In genomic region chr20:49906615-49907154, GRCh38 we compare ENCODE assay signal across 15 cellular contexts. TPM values are rescaled to one million over a fixed set of nuclear protein-coding genes. Genes with fewer than 3 reads are reported as not detected.
DNase-seq lines count a peak whose midpoint lies in the region; ATAC-seq, FAIRE-seq and TF ChIP-seq lines count a peak whose summit lies in the region.
"Had no signal": no experiment of that assay in that cellular context is flagged by ENCODE, and none has a peak within 500 bp of the region (broad histone marks: within the 10 kb centered on the region; RNA-seq: fewer than 3 reads in every experiment).

No MANE protein-coding gene starts in this region.

- in situ Hi-C loops in K562 (cut with MboI) = no loop called here

- H3K27me3 ChIP-seq in left ventricle myocardium inferior (ENCODE audit: low read depth) (no peaks in the 10 kb centered on the region), K562 (ENCODE audit: control insufficient read depth in 2 of 2, insufficient read depth in 2 of 2, low read length in 2 of 2) (no peaks in the 10 kb centered on the region), neuronal stem cell (ENCODE audit: control insufficient read depth in 3 of 3, insufficient read depth in 3 of 3, low read depth in 1 of 3, low read length in 3 of 3) (no peaks in the 10 kb centered on the region), aorta (ENCODE audit: control insufficient read depth in 1 of 2, insufficient read depth in 2 of 2, low read length in 1 of 2) (no peaks in the 10 kb centered on the region)

- TF ChIP-seq EP300 in K562 (IDR thresholded peaks at IDR 0.05; ENCODE audit: low read length) = no peak

- H3K9me1 ChIP-seq in K562 (ENCODE audit: control insufficient read depth, insufficient read depth, low read length) = no peaks in the 10 kb centered on the region

- TF ChIP-seq CTCF in left ventricle myocardium inferior (IDR thresholded peaks at IDR 0.05; ENCODE audit: borderline replicate concordance) = no peak
- TF ChIP-seq CTCF in K562 (IDR thresholded peaks at IDR 0.05 in 2 of 3, conservative IDR thresholded peaks at IDR 0.05 in 1 of 3; ENCODE audit: insufficient read depth in 2 of 3, low read depth in 1 of 3, low read length in 3 of 3) = no peak
- TF ChIP-seq CTCF in mesothelial cell of epicardium (IDR thresholded peaks at IDR 0.05; ENCODE audit: unreplicated experiment) = no peak

- H3K9me3 ChIP-seq in left ventricle myocardium inferior (replicated peaks) = no peaks in the 10 kb centered on the region
- H3K9me3 ChIP-seq in K562 (replicated peaks; ENCODE audit: control insufficient read depth, insufficient read depth, low read depth, low read length) = no peaks in the 10 kb centered on the region
- H3K9me3 ChIP-seq in neuronal stem cell (replicated peaks in 1 of 2; ENCODE audit: control insufficient read depth in 2 of 2, insufficient read depth in 1 of 2, low read depth in 1 of 2, low read length in 2 of 2) = no peaks in the 10 kb centered on the region
- no peaks in the 10 kb centered on the region for H3K9me3 ChIP-seq in aorta (ENCODE audit: control insufficient read depth, low read length)

- H3K4ac ChIP-seq in neuronal stem cell (ENCODE audit: low read length) = no peak overlapping the region

- no peak for FAIRE-seq in K562 (lab: Jason Lieb, UNC)
- FAIRE-seq: GM18507, H54 had no signal

- WGBS in K562 (ENCODE audit: insufficient coverage, low coverage, missing lambda C conversion rate) = 90% methylated on average over 13 of the region's 15 CpGs
- WGBS in neuronal stem cell (ENCODE audit: extremely low coverage in 2 of 2, insufficient read length in 2 of 2, insufficient replicate concordance in 1 of 2), 2 donors = no CpG with 5 or more reads among the region's 15 CpGs
- 91 to 93% methylated on average over 15 of the region's 15 CpGs for WGBS in aorta, 2 donors

- POLR2A ChIA-PET in K562 (lab: Yijun Ruan, JAX) = interaction anchor here (0.6 to 0.9 kb wide), 3 partner anchors 30 to 179 kb away, joined by 3 read pairs; partner anchors contain the start of gene RNF114

- H4K8ac ChIP-seq in neuronal stem cell (ENCODE audit: low read depth, low read length) = no peak overlapping the region

- H3K27ac Mint-ChIP-seq in mesothelial cell of epicardium = no peak overlapping the region
- H3K27ac Mint-ChIP-seq: B cell; CD4-positive, alpha-beta T cell had no signal

- H2BK15ac ChIP-seq in neuronal stem cell (ENCODE audit: low read length) = no peak overlapping the region

- H3K4me3 Mint-ChIP-seq in mesothelial cell of epicardium = no peak overlapping the region
- H3K4me3 Mint-ChIP-seq: B cell; CD4-positive, alpha-beta T cell had no signal

- H2AK5ac ChIP-seq in neuronal stem cell (ENCODE audit: low read depth, low read length) = no peak overlapping the region

- H3K9ac ChIP-seq in K562 (ENCODE audit: insufficient read depth in 1 of 2, low read depth in 2 of 2, low read length in 2 of 2) (no peak overlapping the region), neuronal stem cell (ENCODE audit: low read depth, low read length, poor library complexity) (peak overlapping the region; percentile 12)
- H3K9ac ChIP-seq: GM23248 had no signal

- H3K4me2 ChIP-seq in K562 (ENCODE audit: insufficient read depth, low read length) = no peak overlapping the region
- no peak overlapping the region for H3K4me2 ChIP-seq in neuronal stem cell (ENCODE audit: insufficient read depth, low read length, poor library complexity, severe bottlenecking)

- H3K14ac ChIP-seq in neuronal stem cell (ENCODE audit: low read length) = no peak overlapping the region

- no peak overlapping the region for H2BK5ac ChIP-seq in neuronal stem cell (ENCODE audit: low read length)

- no peak for TF ChIP-seq RAD21 in K562 (CRISPR knock-in tag; conservative IDR thresholded peaks at IDR 0.05 in 1 of 2, IDR thresholded peaks at IDR 0.05 in 1 of 2)

- H3K4me3 ChIP-seq in left ventricle myocardium inferior (no peak overlapping the region), K562 (no peak overlapping the region), neuronal stem cell (ENCODE audit: low read length in 2 of 2) (no peak overlapping the region), aorta (ENCODE audit: low read length in 2 of 2) (no peak overlapping the region)
- H3K4me3 ChIP-seq: GM23248 had no signal

- peaks cover 3% of the 10 kb centered on the region; the same call in 1 of the 2 replicates for H4K20me1 ChIP-seq in K562 (replicated peaks; ENCODE audit: control insufficient read depth, insufficient read depth, low read length)

- no peak overlapping the region for H3K18ac ChIP-seq in neuronal stem cell (ENCODE audit: low read length)

- H2BK12ac ChIP-seq in neuronal stem cell (ENCODE audit: low read length) = no peak overlapping the region

- H4K91ac ChIP-seq in neuronal stem cell (ENCODE audit: low read depth, low read length, poor library complexity) = no peak overlapping the region

- no peak for ATAC-seq in Right ventricle myocardium inferior
- no peak for ATAC-seq in K562
- no peak for ATAC-seq in aorta (ENCODE audit: low FRiP score)

- H3K36me3 ChIP-seq in left ventricle myocardium inferior (peaks cover 42% of the 10 kb centered on the region), K562 (ENCODE audit: control insufficient read depth, insufficient read depth, low read length) (peaks cover 69% of the 10 kb centered on the region), neuronal stem cell (replicated peaks in 1 of 2; ENCODE audit: control insufficient read depth in 2 of 2, insufficient read depth in 2 of 2, low read length in 2 of 2) (peaks cover 31 to 51% of the 10 kb centered on the region in 2 donors), aorta (ENCODE audit: control insufficient read depth in 1 of 2, insufficient read depth in 2 of 2, low read length in 1 of 2) (peaks cover 0 to 4% of the 10 kb centered on the region in 2 donors)

- no peaks in the 10 kb centered on the region for H3K4me1 Mint-ChIP-seq in mesothelial cell of epicardium
- H3K4me1 Mint-ChIP-seq: B cell had no signal

- H3K36me3 Mint-ChIP-seq in mesothelial cell of epicardium = peaks cover 23% of the 10 kb centered on the region

- intact Hi-C loops in left ventricle myocardium inferior (cut with micrococcal nuclease) = no loop called here
- intact Hi-C loops in Right ventricle myocardium inferior (cut with DNase I) = no loop called here
- intact Hi-C loops in K562 (cut with micrococcal nuclease) = no loop called here
- intact Hi-C loops in aorta (cut with DNase I) = no loop called here

- H2BK120ac ChIP-seq in neuronal stem cell (ENCODE audit: low read depth, low read length) = no peak overlapping the region

- H3K79me2 ChIP-seq in K562 (ENCODE audit: control insufficient read depth, insufficient read depth, low read length) = peaks cover 23% of the 10 kb centered on the region

- no TSS peak for BruUV-seq in K562 (replicated peaks; lab: Mats Ljungman, UMichigan)

- CTCF ChIA-PET in K562 (lab: Yijun Ruan, JAX; ENCODE audit: low intra/inter-chr PET ratio) = no interaction called here

- H2AFZ ChIP-seq in K562 (ENCODE audit: low read depth, low read length) = no peak overlapping the region
- no peak overlapping the region for H2AFZ ChIP-seq in neuronal stem cell (ENCODE audit: low read length)
- H2AFZ ChIP-seq: GM23248 had no signal

- no peak for DNase-seq in left ventricle myocardium inferior
- no peak for DNase-seq in Right ventricle myocardium inferior (ENCODE audit: missing footprints)
- DNase-seq in K562 (ENCODE audit: extremely low read depth in 1 of 4, low spot score in 3 of 4) = peak in 1 of 4 experiments; percentile 7
- DNase-seq in neuronal stem cell (ENCODE audit: low spot score) = no peak
- DNase-seq in aorta = no peak
- DNase-seq in NCI-H2081 (lab: John Stamatoyannopoulos, UW) = no peak
- DNase-seq in mesothelial cell of epicardium (ENCODE audit: low spot score in 2 of 2, unreplicated experiment in 2 of 2) = no peak
- DNase-seq: C1 segment of cervical spinal cord; Calu3; CD4-positive, alpha-beta T cell; DMS 273 treated with DMSO at 0.1 percent for 48 hours; GM23248 had no signal

- H3K4me1 ChIP-seq in left ventricle myocardium inferior (peaks cover 56% of the 10 kb centered on the region), K562 (replicated peaks in 1 of 2; ENCODE audit: control insufficient read depth in 2 of 2, insufficient read depth in 2 of 2, low read length in 2 of 2) (peaks cover 0 to 16% of the 10 kb centered on the region in 2 experiments; a peak in 2 of 5 replicates), neuronal stem cell (ENCODE audit: control insufficient read depth in 2 of 2, insufficient read depth in 1 of 2, low read depth in 1 of 2, low read length in 2 of 2) (peaks cover 0 to 11% of the 10 kb centered on the region in 2 donors), aorta (ENCODE audit: control insufficient read depth in 1 of 2, insufficient read depth in 2 of 2, low read length in 2 of 2) (no peaks in the 10 kb centered on the region)

- H3K23ac ChIP-seq in neuronal stem cell (ENCODE audit: low read depth, low read length, poor library complexity) = no peak overlapping the region

- peaks cover 10% of the 10 kb centered on the region for H3K79me1 ChIP-seq in neuronal stem cell (ENCODE audit: low read depth, low read length)

- TF ChIP-seq POLR2A in K562 (conservative IDR thresholded peaks at IDR 0.05) = no peak

- no peaks in the 10 kb centered on the region for H3K9me3 Mint-ChIP-seq in mesothelial cell of epicardium
- H3K9me3 Mint-ChIP-seq: CD4-positive, alpha-beta T cell had no signal

- H3K27ac ChIP-seq in left ventricle myocardium inferior (replicated peaks) (peak overlapping the region; percentile 94), K562 (ENCODE audit: extremely low read depth, low read depth, low read length) (no peak overlapping the region), neuronal stem cell (replicated peaks; ENCODE audit: low read length) (no peak overlapping the region), aorta (ENCODE audit: low read depth in 1 of 2, low read length in 2 of 2) (no peak overlapping the region)
- H3K27ac ChIP-seq: GM23248 had no signal

- H3K27me3 Mint-ChIP-seq in mesothelial cell of epicardium (ENCODE audit: low read depth) = no peaks in the 10 kb centered on the region
- H3K27me3 Mint-ChIP-seq: B cell; CD4-positive, alpha-beta T cell had no signal

RNA-seq across cellular contexts. Expression of gene SPATA2, which starts 8.6 kb away (rescaled TPM):
- total RNA-seq in left ventricle myocardium inferior = 7.6 TPM
- total RNA-seq in Right ventricle myocardium inferior = 8.0 TPM
- total RNA-seq in K562 (2011; cell fraction: chromatin; rRNA removed; ENCODE audit: low replicate concordance) = 8.9 and 19.4 TPM in 2 replicates
- 11.3 and 13.7 TPM in 2 replicates for total RNA-seq in K562 (2011; cell fraction: nucleolus; rRNA removed)
- total RNA-seq in K562 (2011; cell fraction: nucleoplasm; rRNA removed) = 8.9 and 10.6 TPM in 2 replicates
- 2.6 and 2.7 TPM in 2 replicates for total RNA-seq in K562 (2014; rRNA removed)
- 2.2 and 2.5 TPM in 2 replicates for total RNA-seq in K562 (2014; rRNA removed; fragmentation: Illumina TruSeq; extraction: Trizol)
- total RNA-seq in K562 (2015; rRNA removed; fragmentation: Illumina TruSeq; extraction: Trizol) = 2.6 and 2.7 TPM in 2 replicates
- total RNA-seq in K562 (2021) = 8.0 and 8.2 TPM in 2 replicates
- 3.8 and 7.3 TPM in 2 replicates for polyA plus RNA-seq in K562 (2011; rRNA removed)
- 5.4 and 6.6 TPM in 2 replicates for polyA plus RNA-seq in K562 (2011; cell fraction: cytosol; rRNA removed)
- polyA plus RNA-seq in K562 (2011; cell fraction: nucleus; rRNA removed) = 6.0 and 6.9 TPM in 2 replicates
- polyA plus RNA-seq in K562 (2012) = 4.3 and 4.6 TPM in 2 replicates
- polyA plus RNA-seq in K562 (2014; fragmentation: Illumina TruSeq; extraction: Trizol) = 5.0 and 6.7 TPM in 2 replicates
- under 1 TPM; 0.46 to 0.59 TPM for polyA plus RNA-seq in K562 (2014; fragmentation: Nextera tagmentation; extraction: Ambion mirVana)
- 3.2 and 4.0 TPM in 2 replicates for polyA plus RNA-seq in K562 (2014; rRNA removed)
- 3.8 and 4.3 TPM in 2 replicates for polyA minus RNA-seq in K562 (2011; rRNA and poly(A)+ RNA removed)
- 3.8 and 4.3 TPM in 2 replicates for polyA minus RNA-seq in K562 (2011; cell fraction: cytosol; rRNA and poly(A)+ RNA removed)
- 3.0 and 3.8 TPM in 2 replicates for polyA minus RNA-seq in K562 (2011; cell fraction: nucleus; rRNA and poly(A)+ RNA removed)
- polyA plus RNA-seq in neuronal stem cell (2013, experiment 1 of 2) = 9.3 TPM
- polyA plus RNA-seq in neuronal stem cell (2013, experiment 2 of 2) = 9.3 TPM
- 1 to 10 TPM; 4.8 to 5.8 TPM for total RNA-seq in aorta
- polyA plus RNA-seq in aorta = 1 to 10 TPM; 2.9 to 3.9 TPM
- total RNA-seq in mesothelial cell of epicardium = 8.0 to 8.8 TPM (median 8.1 TPM) in 3 replicates

RNA-seq across cellular contexts. Expression of gene RNF114, which starts 29.5 kb away (rescaled TPM):
- total RNA-seq in left ventricle myocardium inferior = 50.8 TPM
- total RNA-seq in Right ventricle myocardium inferior = 47.6 TPM
- 128 TPM in 2 replicates for total RNA-seq in K562 (2011; cell fraction: chromatin; rRNA removed; ENCODE audit: low replicate concordance)
- 83.2 and 92.9 TPM in 2 replicates for total RNA-seq in K562 (2011; cell fraction: nucleolus; rRNA removed)
- 138 and 187 TPM in 2 replicates for total RNA-seq in K562 (2011; cell fraction: nucleoplasm; rRNA removed)
- total RNA-seq in K562 (2014; rRNA removed) = 53.5 and 82.2 TPM in 2 replicates
- 62.6 and 66.5 TPM in 2 replicates for total RNA-seq in K562 (2014; rRNA removed; fragmentation: Illumina TruSeq; extraction: Trizol)
- total RNA-seq in K562 (2015; rRNA removed; fragmentation: Illumina TruSeq; extraction: Trizol) = 54.5 and 57.2 TPM in 2 replicates
- total RNA-seq in K562 (2021) = 89.1 and 90.3 TPM in 2 replicates
- 102 and 111 TPM in 2 replicates for polyA plus RNA-seq in K562 (2011; rRNA removed)
- 130 and 133 TPM in 2 replicates for polyA plus RNA-seq in K562 (2011; cell fraction: cytosol; rRNA removed)
- polyA plus RNA-seq in K562 (2011; cell fraction: nucleus; rRNA removed) = 116 and 131 TPM in 2 replicates
- polyA plus RNA-seq in K562 (2012) = 78.1 and 81.2 TPM in 2 replicates
- 75.8 and 81.2 TPM in 2 replicates for polyA plus RNA-seq in K562 (2014; fragmentation: Illumina TruSeq; extraction: Trizol)
- 10 to 100 TPM; 38.6 to 64.5 TPM for polyA plus RNA-seq in K562 (2014; fragmentation: Nextera tagmentation; extraction: Ambion mirVana)
- 55.9 and 76.9 TPM in 2 replicates for polyA plus RNA-seq in K562 (2014; rRNA removed)
- polyA minus RNA-seq in K562 (2011; rRNA and poly(A)+ RNA removed) = 63.1 and 64.7 TPM in 2 replicates
- polyA minus RNA-seq in K562 (2011; cell fraction: cytosol; rRNA and poly(A)+ RNA removed) = 44.9 and 69.4 TPM in 2 replicates
- polyA minus RNA-seq in K562 (2011; cell fraction: nucleus; rRNA and poly(A)+ RNA removed) = 42.4 and 53.6 TPM in 2 replicates
- 37.2 TPM for polyA plus RNA-seq in neuronal stem cell (2013, experiment 1 of 2)
- polyA plus RNA-seq in neuronal stem cell (2013, experiment 2 of 2) = 37.0 TPM
- total RNA-seq in aorta = 10 to 100 TPM; 46.8 to 70.6 TPM
- 10 to 100 TPM; 32.1 to 38.4 TPM for polyA plus RNA-seq in aorta
- 54.2 to 57.1 TPM (median 54.5 TPM) in 3 replicates for total RNA-seq in mesothelial cell of epicardium
